ENCODE assay signal across 10 cellular contexts in the genomic region with DNA sequence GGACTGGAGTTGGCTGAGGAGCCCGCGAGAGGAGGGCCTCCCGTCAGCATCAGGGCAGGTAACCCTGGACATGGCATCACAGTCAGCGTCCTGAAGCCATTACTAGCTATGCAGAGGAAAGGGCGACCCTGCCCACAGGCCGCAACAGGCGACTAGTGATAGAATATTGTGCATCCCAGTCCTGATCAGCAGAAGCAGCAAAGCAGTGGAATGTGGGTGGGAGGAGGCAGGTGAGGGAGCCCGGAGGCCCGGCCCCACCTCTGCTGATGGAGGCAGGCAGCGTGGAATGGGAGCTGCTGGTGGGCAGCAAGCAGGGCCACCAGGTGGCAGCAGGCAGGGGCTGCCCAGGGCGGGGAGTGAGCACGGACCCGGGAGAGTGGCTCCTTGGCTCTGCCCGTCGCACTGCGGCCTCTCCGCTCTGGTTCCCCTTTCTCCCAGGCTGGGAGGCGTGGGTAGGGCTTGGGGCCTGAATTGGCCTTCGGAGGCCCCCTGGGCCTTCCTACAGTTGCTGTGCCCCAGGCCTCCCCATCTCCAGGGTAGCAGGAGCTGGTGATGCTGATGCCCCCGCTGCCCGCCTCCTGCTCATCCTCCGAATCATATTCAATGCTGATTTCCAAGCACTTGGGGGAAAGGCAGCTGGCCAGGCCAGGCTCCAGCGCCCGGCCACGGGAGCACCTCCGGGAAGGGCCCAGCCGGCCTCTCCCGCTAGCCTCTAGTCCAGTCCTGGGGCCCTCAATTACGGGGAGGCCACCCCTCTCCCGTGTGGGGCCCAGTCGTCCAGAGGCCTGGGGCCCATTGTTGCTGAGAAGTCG. TPM values are rescaled to one million over a fixed set of nuclear protein-coding genes. Genes with fewer than 3 reads are reported as not detected.
A peak's percentile ranks its signal among the peaks of the same experiment; 100 is the strongest.
DNase-seq lines count a peak whose midpoint lies in the region; ATAC-seq, FAIRE-seq and TF ChIP-seq lines count a peak whose summit lies in the region.
"Had no signal": no experiment of that assay in that cellular context is flagged by ENCODE, and none has a peak within 500 bp of the region (broad histone marks: within the 10 kb centered on the region; RNA-seq: fewer than 3 reads in every experiment).

No MANE protein-coding gene starts in this region.

- no peaks in the 10 kb centered on the region for H3K36me3 ChIP-seq in small intestine (ENCODE audit: control insufficient read depth in 2 of 2, insufficient read depth in 2 of 2, low read length in 2 of 2)

- no peaks in the 10 kb centered on the region for H3K27me3 Mint-ChIP-seq in activated T-helper 1 cell treated with anti-CD3 and anti-CD28 coated beads, Interleukin-12 subunit alpha, Interleukin-12 subunit beta, Interleukin-2, Interleukin-4 antibody, amounts not matched to agents 30 ng/mL and 10 ng/mL and 1 ng/mL, durations not matched to agents 14 hours and 24 hours and 36 hours (ENCODE audit: insufficient read depth)

- H3K9me3 ChIP-seq in A549 (no peaks in the 10 kb centered on the region), small intestine (ENCODE audit: control insufficient read depth, low read depth) (no peaks in the 10 kb centered on the region)

- no peak overlapping the region for H3K4me3 Mint-ChIP-seq in activated T-helper 1 cell treated with anti-CD3 and anti-CD28 coated beads, Interleukin-12 subunit alpha, Interleukin-12 subunit beta, Interleukin-2, Interleukin-4 antibody, amounts not matched to agents 30 ng/mL and 10 ng/mL and 1 ng/mL, durations not matched to agents 14 hours and 24 hours and 36 hours

- intact Hi-C loops in activated T-helper 1 cell treated with anti-CD3 and anti-CD28 coated beads, Interleukin-12 subunit alpha, Interleukin-12 subunit beta, Interleukin-2, Interleukin-4 antibody, amounts not matched to agents 30 ng/mL and 10 ng/mL and 1 ng/mL, durations not matched to agents 14 hours and 24 hours and 36 hours (cut with micrococcal nuclease): no loop called here

- TF ChIP-seq EP300 in A549 (IDR thresholded peaks at IDR 0.05): no peak

- TF ChIP-seq CTCF in A549 (IDR thresholded peaks at IDR 0.05) (peak; percentile 39), GM12864 (IDR thresholded peaks at IDR 0.05; ENCODE audit: low read depth, low read length, missing control alignments) (peak; percentile 26)

- POLR2A ChIA-PET in A549 (lab: Yijun Ruan, JAX): interaction anchor here (1.0 kb wide), 1 partner anchor 44 kb away, joined by 4 read pairs; the partner anchor contains the start of gene SUPT4H1

- FAIRE-seq in A549 (lab: Jason Lieb, UNC) (no peak), small intestine (lab: Jason Lieb, UNC) (no peak)

- H3K4me1 ChIP-seq in A549 (no peaks in the 10 kb centered on the region), small intestine (ENCODE audit: control insufficient read depth in 2 of 2, insufficient read depth in 1 of 2, low read depth in 1 of 2, low read length in 1 of 2) (no peaks in the 10 kb centered on the region)

- 57% methylated on average over 31 of the region's 32 CpGs for WGBS in A549 (ENCODE audit: missing lambda C conversion rate)
- 78 to 82% (median 78%) methylated on average over 30 to 32 of the region's 32 CpGs for WGBS in small intestine, 3 donors

- H3K4me3 ChIP-seq in A549 (no peak overlapping the region), GM12864 (ENCODE audit: low read depth, low read length) (no peak overlapping the region), small intestine (ENCODE audit: low read depth in 1 of 2, low read length in 2 of 2) (no peak overlapping the region)

- H3K27ac ChIP-seq in A549: no peak overlapping the region
- no peak overlapping the region for H3K27ac ChIP-seq in small intestine (ENCODE audit: low read depth in 1 of 2, low read length in 1 of 2)

- H3K36me3 Mint-ChIP-seq in activated T-helper 1 cell treated with anti-CD3 and anti-CD28 coated beads, Interleukin-12 subunit alpha, Interleukin-12 subunit beta, Interleukin-2, Interleukin-4 antibody, amounts not matched to agents 30 ng/mL and 10 ng/mL and 1 ng/mL, durations not matched to agents 14 hours and 24 hours and 36 hours (ENCODE audit: low read depth): peaks cover 19% of the 10 kb centered on the region

- no peaks in the 10 kb centered on the region for H3K27me3 ChIP-seq in small intestine (ENCODE audit: control insufficient read depth in 2 of 2, insufficient read depth in 2 of 2, low read length in 2 of 2)

- no peaks in the 10 kb centered on the region for H3K9me3 Mint-ChIP-seq in activated T-helper 1 cell treated with anti-CD3 and anti-CD28 coated beads, Interleukin-12 subunit alpha, Interleukin-12 subunit beta, Interleukin-2, Interleukin-4 antibody, amounts not matched to agents 30 ng/mL and 10 ng/mL and 1 ng/mL, durations not matched to agents 14 hours and 24 hours and 36 hours

- peak; percentile 32 to 33; a peak in 2 of 5 replicates for TF ChIP-seq RAD21 in A549 (conservative IDR thresholded peaks at IDR 0.05 in 1 of 2, IDR thresholded peaks at IDR 0.05 in 1 of 2)

- no peak overlapping the region for H3K4me2 ChIP-seq in A549

- peaks cover 6% of the 10 kb centered on the region for H3K4me1 Mint-ChIP-seq in activated T-helper 1 cell treated with anti-CD3 and anti-CD28 coated beads, Interleukin-12 subunit alpha, Interleukin-12 subunit beta, Interleukin-2, Interleukin-4 antibody, amounts not matched to agents 30 ng/mL and 10 ng/mL and 1 ng/mL, durations not matched to agents 14 hours and 24 hours and 36 hours (ENCODE audit: low read depth)

- CTCF ChIA-PET in A549 (lab: Yijun Ruan, JAX): interaction anchor here (0.9 to 19.5 kb wide), 13 partner anchors 9 to 141 kb away, joined by 3 to 315 read pairs (median 5); partner anchors contain the start of genes RNF43 and SUPT4H1

- TF ChIP-seq POLR2A in A549 (IDR thresholded peaks at IDR 0.05; ENCODE audit: low read length): no peak

- peak; percentile 35 to 46 for DNase-seq in A549 (ENCODE audit: low read depth in 1 of 2, low spot score in 1 of 2)
- no peak for DNase-seq in GM12864 (ENCODE audit: low read depth)
- DNase-seq in activated T-helper 1 cell treated with anti-CD3 and anti-CD28 coated beads, Interleukin-12 subunit alpha, Interleukin-12 subunit beta, Interleukin-2, Interleukin-4 antibody, amounts not matched to agents 30 ng/mL and 10 ng/mL and 1 ng/mL, durations not matched to agents 14 hours and 24 hours and 36 hours (ENCODE audit: low spot score): peak; percentile 0
- DNase-seq in left kidney (ENCODE audit: low read depth, low spot score): peak; percentile 41
- DNase-seq in small intestine: no peak
- DNase-seq: EL, midbrain had no signal

- ATAC-seq in A549 (peak; percentile 36 to 83; a peak in 4 of 6 replicates), HG02678 (IDR thresholded peaks at IDR 0.05; ENCODE audit: unreplicated experiment) (no peak), HG02852 (IDR thresholded peaks at IDR 0.05; ENCODE audit: unreplicated experiment) (no peak), HG02623 (IDR thresholded peaks at IDR 0.05; ENCODE audit: unreplicated experiment) (no peak)

- H3K27ac Mint-ChIP-seq in activated T-helper 1 cell treated with anti-CD3 and anti-CD28 coated beads, Interleukin-12 subunit alpha, Interleukin-12 subunit beta, Interleukin-2, Interleukin-4 antibody, amounts not matched to agents 30 ng/mL and 10 ng/mL and 1 ng/mL, durations not matched to agents 14 hours and 24 hours and 36 hours: no peak overlapping the region

TF ChIP-seq in A549, 52 proteins besides CTCF, POLR2A, EP300 and RAD21 (continues in another document):
- TF ChIP-seq SMC3 (IDR thresholded peaks at IDR 0.05): peak; percentile 51; the same call in 2 of the 3 replicates
- TF ChIP-seq, protein P1, sequence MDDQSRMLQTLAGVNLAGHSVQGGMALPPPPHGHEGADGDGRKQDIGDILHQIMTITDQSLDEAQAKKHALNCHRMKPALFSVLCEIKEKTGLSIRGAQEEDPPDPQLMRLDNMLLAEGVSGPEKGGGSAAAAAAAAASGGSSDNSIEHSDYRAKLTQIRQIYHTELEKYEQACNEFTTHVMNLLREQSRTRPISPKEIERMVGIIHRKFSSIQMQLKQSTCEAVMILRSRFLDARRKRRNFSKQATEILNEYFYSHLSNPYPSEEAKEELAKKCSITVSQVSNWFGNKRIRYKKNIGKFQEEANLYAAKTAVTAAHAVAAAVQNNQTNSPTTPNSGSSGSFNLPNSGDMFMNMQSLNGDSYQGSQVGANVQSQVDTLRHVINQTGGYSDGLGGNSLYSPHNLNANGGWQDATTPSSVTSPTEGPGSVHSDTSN (IDR thresholded peaks at IDR 0.05): no peak

RNA-seq across cellular contexts. Expression of gene TSPOAP1, which starts 20.2 kb away (rescaled TPM):
- polyA plus RNA-seq in A549 (2011; rRNA removed) (not detected in 2 replicates), A549 (2017; fragmentation: RNase III; extraction: RNeasy Plus Mini Kit Qiagen cat#74134 plus additional on column Dnase treatment) (not detected in 3 replicates), small intestine (1 to 10 TPM in 2 of 3 donors, under 1 TPM in 1; 0.89 to 3.1 (median 2.2) TPM)
- not detected in 2 replicates for polyA plus RNA-seq in A549 (2012; cell fraction: cytosol; rRNA removed)
- 0.01 and 0.04 TPM in 2 replicates for polyA plus RNA-seq in A549 (2012; cell fraction: nucleus; rRNA removed)
- not detected in 2 replicates for polyA minus RNA-seq in A549 (2011; rRNA and poly(A)+ RNA removed)
- total RNA-seq in activated T-helper 1 cell treated with anti-CD3 and anti-CD28 coated beads, Interleukin-12 subunit alpha, Interleukin-12 subunit beta, Interleukin-2, Interleukin-4 antibody, amounts not matched to agents 30 ng/mL and 10 ng/mL and 1 ng/mL, durations not matched to agents 14 hours and 24 hours and 36 hours: 31.4 and 35.1 TPM in 2 replicates

RNA-seq across cellular contexts. Expression of gene MPO, which starts 27.6 kb away (rescaled TPM):
- not detected in 2 replicates for polyA plus RNA-seq in A549 (2011; rRNA removed)
- polyA plus RNA-seq in A549 (2012; cell fraction: cytosol; rRNA removed): 0.01 TPM in 1 of 2 replicates, not detected in the other
- not detected in 2 replicates for polyA plus RNA-seq in A549 (2012; cell fraction: nucleus; rRNA removed)
- polyA plus RNA-seq in A549 (2017; fragmentation: RNase III; extraction: RNeasy Plus Mini Kit Qiagen cat#74134 plus additional on column Dnase treatment): not detected in 3 replicates
- polyA minus RNA-seq in A549 (2011; rRNA and poly(A)+ RNA removed): not detected in 2 replicates
- total RNA-seq in activated T-helper 1 cell treated with anti-CD3 and anti-CD28 coated beads, Interleukin-12 subunit alpha, Interleukin-12 subunit beta, Interleukin-2, Interleukin-4 antibody, amounts not matched to agents 30 ng/mL and 10 ng/mL and 1 ng/mL, durations not matched to agents 14 hours and 24 hours and 36 hours: not detected in 2 replicates
- under 1 TPM in 1 of 3 donors, not detected in 2; 0.12 TPM for polyA plus RNA-seq in small intestine

RNA-seq across cellular contexts. Expression of gene SUPT4H1, which starts 43.6 kb away (rescaled TPM):
- 241 and 260 TPM in 2 replicates for polyA plus RNA-seq in A549 (2011; rRNA removed)
- polyA plus RNA-seq in A549 (2012; cell fraction: cytosol; rRNA removed): 112 and 123 TPM in 2 replicates
- polyA plus RNA-seq in A549 (2012; cell fraction: nucleus; rRNA removed): 60.7 and 203 TPM in 2 replicates
- 117 to 124 TPM (median 123 TPM) in 3 replicates for polyA plus RNA-seq in A549 (2017; fragmentation: RNase III; extraction: RNeasy Plus Mini Kit Qiagen cat#74134 plus additional on column Dnase treatment)
- polyA minus RNA-seq in A549 (2011; rRNA and poly(A)+ RNA removed): 81.6 and 112 TPM in 2 replicates
- total RNA-seq in activated T-helper 1 cell treated with anti-CD3 and anti-CD28 coated beads, Interleukin-12 subunit alpha, Interleukin-12 subunit beta, Interleukin-2, Interleukin-4 antibody, amounts not matched to agents 30 ng/mL and 10 ng/mL and 1 ng/mL, durations not matched to agents 14 hours and 24 hours and 36 hours: 138 and 142 TPM in 2 replicates
- polyA plus RNA-seq in small intestine: 10 to 100 TPM; 70.3 to 79.8 (median 79.6) TPM

Comparison
In these comparisons a context has a peak if more than half of its experiments do, and no peak if none do; other contexts are left out.
1. ATAC-seq: peak in A549 (2 of 2); none in HG02678 (single experiment), HG02852 (single experiment) and HG02623 (single experiment).
2. DNase-seq: peak in A549 (2 of 2), activated T-helper 1 cell treated with anti-CD3 and anti-CD28 coated beads, Interleukin-12 subunit alpha, Interleukin-12 subunit beta, Interleukin-2, Interleukin-4 antibody, amounts not matched to agents 30 ng/mL and 10 ng/mL and 1 ng/mL, durations not matched to agents 14 hours and 24 hours and 36 hours (single experiment) and left kidney (single experiment); none in GM12864 (single experiment) and small intestine (single experiment).